In genomic region chr2:45622704-45623103, GRCh38 we compare ENCODE assay signal across 24 cellular contexts.
"Had no signal": no experiment of that assay in that cellular context is flagged by ENCODE, and none has a peak within 500 bp of the region (broad histone marks: within the 10 kb centered on the region; RNA-seq: fewer than 3 reads in every experiment).

No MANE protein-coding gene starts in this region.

- H3K36me3 Mint-ChIP-seq: activated naive CD8-positive, alpha-beta T cell had no signal

- ATAC-seq: activated CD8-positive, alpha-beta T cell treated with anti-CD3 and anti-CD28 coated beads, Interleukin-2, amount 10 ng/mL, durations not matched to agents 7 days and 5 days had no signal

- H3K27ac Mint-ChIP-seq: activated CD4-positive, alpha-beta T cell treated with anti-CD3 and anti-CD28 coated beads, Interleukin-2, amount 10 ng/mL, durations not matched to agents 7 days and 5 days; activated CD8-positive, alpha-beta T cell treated with anti-CD3 and anti-CD28 coated beads, Interleukin-2, amount 10 ng/mL, durations not matched to agents 7 days and 5 days; activated naive CD8-positive, alpha-beta T cell had no signal

- H3K9me3 ChIP-seq: esophagus squamous epithelium had no signal

- H3K36me3 ChIP-seq: brain microvascular endothelial cell, esophagus squamous epithelium had no signal

- DNase-seq: activated CD4-positive, alpha-beta T cell treated with anti-CD3 and anti-CD28 coated beads for 4 hours; activated CD4-positive, alpha-beta T cell treated with anti-CD3 and anti-CD28 coated beads, Interleukin-2, amount 10 ng/mL, durations not matched to agents 7 days and 5 days; activated CD4-positive, alpha-beta T cell treated with anti-CD3 and anti-CD28 coated beads, Interleukin-2, amount 50 U/mL, for 4 hours; activated CD4-positive, CD25-positive, alpha-beta regulatory T cell; activated CD4-positive, CD25-positive, alpha-beta regulatory T cell treated with anti-CD3 and anti-CD28 coated beads, Interleukin-2, amount 50 U/mL, for 72 hours; activated CD8-positive, alpha-beta T cell treated with anti-CD3 and anti-CD28 coated beads, Interleukin-2, amount 10 ng/mL, durations not matched to agents 7 days and 5 days; activated effector memory CD4-positive, alpha-beta T cell treated with Interleukin-2 at 50 U/mL for 16 hours; activated gamma-delta T cell treated with Interleukin-2 at 50 U/mL for 16 hours; activated naive CD4-positive, alpha-beta T cell treated with anti-CD3 and anti-CD28 coated beads, Interleukin-2, amount 50 U/mL, for 16 hours; activated naive CD4-positive, alpha-beta T cell treated with Interleukin-2 at 50 U/mL for 16 hours; activated T-cell treated with anti-CD3 and anti-CD28 coated beads, Interleukin-2, amount 50 U/mL, for 1 hour; activated T-cell treated with anti-CD3 and anti-CD28 coated beads, Interleukin-2, amount 50 U/mL, for 48 hours; amniotic stem cell; anterior cingulate cortex; brain microvascular endothelial cell; cortex of kidney; dermis blood vessel endothelial cell; effector CD8-positive, alpha-beta T cell; esophagus squamous epithelium; foreskin fibroblast; head of caudate nucleus had no signal

- H3K27me3 ChIP-seq: brain microvascular endothelial cell, esophagus squamous epithelium had no signal

- H3K9me3 Mint-ChIP-seq: activated CD4-positive, alpha-beta T cell treated with anti-CD3 and anti-CD28 coated beads, Interleukin-2, amount 10 ng/mL, durations not matched to agents 7 days and 5 days; central memory CD8-positive, alpha-beta T cell had no signal

- H3K4me1 Mint-ChIP-seq: central memory CD8-positive, alpha-beta T cell had no signal

- H3K4me3 ChIP-seq: esophagus squamous epithelium had no signal

- H3K27ac ChIP-seq: brain microvascular endothelial cell, epithelial cell of prostate, esophagus squamous epithelium had no signal

- H3K4me3 Mint-ChIP-seq: activated CD4-positive, alpha-beta T cell treated with anti-CD3 and anti-CD28 coated beads, Interleukin-2, amount 10 ng/mL, durations not matched to agents 7 days and 5 days; activated CD8-positive, alpha-beta T cell treated with anti-CD3 and anti-CD28 coated beads, Interleukin-2, amount 10 ng/mL, durations not matched to agents 7 days and 5 days; activated naive CD8-positive, alpha-beta T cell; central memory CD8-positive, alpha-beta T cell had no signal

- H3K4me1 ChIP-seq: esophagus squamous epithelium had no signal
